8 cellular contexts compared by ENCODE assay signal in genomic region chr1:229579101-229579651, GRCh38. TPM values are rescaled to one million over a fixed set of nuclear protein-coding genes. Genes with fewer than 3 reads are reported as not detected.
A peak's percentile ranks its signal among the peaks of the same experiment; 100 is the strongest.
DNase-seq lines count a peak whose midpoint lies in the region; ATAC-seq and TF ChIP-seq lines count a peak whose summit lies in the region.

No MANE protein-coding gene starts in this region.

- H3K4ac ChIP-seq in neuronal stem cell (ENCODE audit: low read length), result no peak overlapping the region

- H3K4me3 ChIP-seq in PC-3 (ENCODE audit: low read length), result peak overlapping the region; percentile 40
- H3K4me3 ChIP-seq in epithelial cell of proximal tubule (ENCODE audit: low read depth, low read length), result peak overlapping the region; percentile 33
- H3K4me3 ChIP-seq in neuronal stem cell (ENCODE audit: low read length in 2 of 2), result peak overlapping the region in 1 of 2 donors; percentile 8
- H3K4me3 ChIP-seq in WERI-Rb-1 (ENCODE audit: low read depth, low read length), result no peak overlapping the region

- peak; percentile 53 for DNase-seq in PC-3
- no peak for DNase-seq in epithelial cell of proximal tubule (ENCODE audit: low read depth)
- DNase-seq in neuronal stem cell (ENCODE audit: low spot score), result peak; percentile 21
- no peak for DNase-seq in stimulated activated CD4-positive, alpha-beta T cell treated with anti-CD3 and anti-CD28 coated beads, Interleukin-1b, Interleukin-23, amount 100 ng/mL, for 48 hours
- no peak for DNase-seq in WERI-Rb-1

- ATAC-seq in GM19351 (IDR thresholded peaks at IDR 0.05; ENCODE audit: unreplicated experiment) (peak; percentile 90), HG03575 (IDR thresholded peaks at IDR 0.05; ENCODE audit: extremely low read depth, insufficient number of reproducible peaks, low FRiP score, unreplicated experiment) (peak; percentile 56), PC-3 (peak; percentile 85)

- WGBS in neuronal stem cell (ENCODE audit: extremely low coverage in 2 of 2, insufficient read length in 2 of 2, insufficient replicate concordance in 1 of 2), 2 donors, result no CpG with 5 or more reads among the region's 9 CpGs

- no peak overlapping the region for H3K14ac ChIP-seq in neuronal stem cell (ENCODE audit: low read length)

- intact Hi-C loops in PC-3 (cut with micrococcal nuclease), result no loop called here

- no peak overlapping the region for H3K23ac ChIP-seq in neuronal stem cell (ENCODE audit: low read depth, low read length, poor library complexity)

- H4K20me1 ChIP-seq in PC-3 (ENCODE audit: low read length), result no peaks in the 10 kb centered on the region

- H3K36me3 ChIP-seq in PC-3 (ENCODE audit: low read depth, low read length) (no peaks in the 10 kb centered on the region), neuronal stem cell (replicated peaks in 1 of 2; ENCODE audit: control insufficient read depth in 2 of 2, insufficient read depth in 2 of 2, low read length in 2 of 2) (no peaks in the 10 kb centered on the region), WERI-Rb-1 (no peaks in the 10 kb centered on the region)

- no peak overlapping the region for H3K9ac ChIP-seq in PC-3 (ENCODE audit: low read length)
- no peak overlapping the region for H3K9ac ChIP-seq in neuronal stem cell (ENCODE audit: low read depth, low read length, poor library complexity)

- H2BK120ac ChIP-seq in neuronal stem cell (ENCODE audit: low read depth, low read length), result no peak overlapping the region

- H2BK15ac ChIP-seq in neuronal stem cell (ENCODE audit: low read length), result no peak overlapping the region

- H2AK5ac ChIP-seq in neuronal stem cell (ENCODE audit: low read depth, low read length), result no peak overlapping the region

- H4K91ac ChIP-seq in neuronal stem cell (ENCODE audit: low read depth, low read length, poor library complexity), result no peak overlapping the region

- H3K9me3 ChIP-seq in PC-3 (ENCODE audit: low read length) (no peaks in the 10 kb centered on the region), neuronal stem cell (replicated peaks in 1 of 2; ENCODE audit: control insufficient read depth in 2 of 2, insufficient read depth in 1 of 2, low read depth in 1 of 2, low read length in 2 of 2) (no peaks in the 10 kb centered on the region), WERI-Rb-1 (ENCODE audit: severe bottlenecking) (no peaks in the 10 kb centered on the region)

- H3K18ac ChIP-seq in neuronal stem cell (ENCODE audit: low read length), result peak overlapping the region; percentile 30

- no peaks in the 10 kb centered on the region for H3K27me3 ChIP-seq in PC-3 (ENCODE audit: low read length)
- H3K27me3 ChIP-seq in neuronal stem cell (ENCODE audit: control insufficient read depth in 3 of 3, insufficient read depth in 3 of 3, low read depth in 1 of 3, low read length in 3 of 3), result no peaks in the 10 kb centered on the region
- H3K27me3 ChIP-seq in WERI-Rb-1 (ENCODE audit: insufficient read depth, low read depth, severe bottlenecking), result no peaks in the 10 kb centered on the region

- no peak overlapping the region for H2BK5ac ChIP-seq in neuronal stem cell (ENCODE audit: low read length)

- H4K8ac ChIP-seq in neuronal stem cell (ENCODE audit: low read depth, low read length), result no peak overlapping the region

- no peaks in the 10 kb centered on the region for H3F3A ChIP-seq in PC-3 (ENCODE audit: low read length, unreplicated experiment)

- H3K9me2 ChIP-seq in PC-3 (replicated peaks; ENCODE audit: low read length), result no peaks in the 10 kb centered on the region

- H3K27ac ChIP-seq in 22Rv1 (peak overlapping the region; percentile 21; the same call in 1 of the 2 replicates), PC-3 (ENCODE audit: low read length) (no peak overlapping the region), neuronal stem cell (replicated peaks; ENCODE audit: low read length) (peak overlapping the region; percentile 7), WERI-Rb-1 (no peak overlapping the region)

- peak overlapping the region; percentile 78 for H3K4me2 ChIP-seq in PC-3 (ENCODE audit: low read length)
- no peak overlapping the region for H3K4me2 ChIP-seq in neuronal stem cell (ENCODE audit: insufficient read depth, low read length, poor library complexity, severe bottlenecking)

- no peaks in the 10 kb centered on the region for H3K79me2 ChIP-seq in PC-3 (ENCODE audit: low read length)

- CTCF ChIA-PET in PC-3 (lab: Charles Lee), result interaction anchor here (1.0 to 1.3 kb wide), 2 partner anchors 18 to 20 kb away, joined by 3 to 18 read pairs; partner anchors contain the start of gene ABCB10

- H2AFZ ChIP-seq in PC-3 (ENCODE audit: low read length) (peak overlapping the region; percentile 81), neuronal stem cell (ENCODE audit: low read length) (peak overlapping the region; percentile 84)

- TF ChIP-seq CTCF in 22Rv1 (IDR thresholded peaks at IDR 0.05) (no peak), PC-3 (conservative IDR thresholded peaks at IDR 0.05; ENCODE audit: low read depth, low read length) (no peak), epithelial cell of proximal tubule (conservative IDR thresholded peaks at IDR 0.05; ENCODE audit: low read depth, low read length) (no peak), WERI-Rb-1 (IDR thresholded peaks at IDR 0.05; ENCODE audit: low read depth, low read length) (no peak)

- H3K4me1 ChIP-seq in PC-3 (ENCODE audit: insufficient read depth, low read length), result peaks cover 12% of the 10 kb centered on the region; the same call in 1 of the 2 replicates
- peaks cover 5 to 8% of the 10 kb centered on the region in 2 donors for H3K4me1 ChIP-seq in neuronal stem cell (ENCODE audit: control insufficient read depth in 2 of 2, insufficient read depth in 1 of 2, low read depth in 1 of 2, low read length in 2 of 2)

- BruUV-seq in PC-3 (replicated peaks; lab: Mats Ljungman, UMichigan), result no TSS peak

- peak overlapping the region; percentile 2 for H2BK12ac ChIP-seq in neuronal stem cell (ENCODE audit: low read length)

- POLR2A ChIA-PET in PC-3 (lab: Charles Lee; ENCODE audit: unreplicated experiment), result interaction anchor here (0.5 kb wide), 1 partner anchor 10 kb away, joined by 5 read pairs; no protein-coding TSS in a partner anchor

- no peaks in the 10 kb centered on the region for H3K79me1 ChIP-seq in neuronal stem cell (ENCODE audit: low read depth, low read length)

RNA-seq across cellular contexts. Expression of gene ABCB10, which starts 20.7 kb away (rescaled TPM):
- total RNA-seq in PC-3 (2014; rRNA removed), result 27.4 and 30.4 TPM in 2 replicates
- 15.4 and 24.9 TPM in 2 replicates for total RNA-seq in epithelial cell of proximal tubule
- 7.1 TPM for polyA plus RNA-seq in neuronal stem cell (2013, experiment 1 of 2)
- 7.7 TPM for polyA plus RNA-seq in neuronal stem cell (2013, experiment 2 of 2)

RNA-seq across cellular contexts. Expression of gene TAF5L, which starts 46.7 kb away (rescaled TPM):
- total RNA-seq in PC-3 (2014; rRNA removed) (24.2 and 28.3 TPM in 2 replicates), epithelial cell of proximal tubule (9.1 and 17.8 TPM in 2 replicates)
- polyA plus RNA-seq in neuronal stem cell (2013, experiment 1 of 2), result 13.9 TPM
- polyA plus RNA-seq in neuronal stem cell (2013, experiment 2 of 2), result 14.3 TPM

RNA-seq across cellular contexts. Expression of gene URB2, which starts 46.9 kb away (rescaled TPM):
- 24.0 and 26.2 TPM in 2 replicates for total RNA-seq in PC-3 (2014; rRNA removed)
- total RNA-seq in epithelial cell of proximal tubule, result 10.3 and 17.3 TPM in 2 replicates
- 4.5 TPM for polyA plus RNA-seq in neuronal stem cell (2013, experiment 1 of 2)
- polyA plus RNA-seq in neuronal stem cell (2013, experiment 2 of 2), result 4.6 TPM

Comparison
In these comparisons a context has a peak if more than half of its experiments do, and no peak if none do; other contexts are left out.
1. H3K27ac ChIP-seq: peak in 22Rv1 (single experiment) and neuronal stem cell (single experiment); none in PC-3 (single experiment) and WERI-Rb-1 (single experiment).
2. DNase-seq: peak in PC-3 (single experiment) and neuronal stem cell (single experiment); none in epithelial cell of proximal tubule (single experiment), stimulated activated CD4-positive, alpha-beta T cell treated with anti-CD3 and anti-CD28 coated beads, Interleukin-1b, Interleukin-23, amount 100 ng/mL, for 48 hours (single experiment) and WERI-Rb-1 (single experiment).
3. Peak in every context shown above with its lines, with median percentiles within 50 percentile points of each other: ATAC-seq.